ENCODE assay signal across 9 cellular contexts in genomic region chr11:120563698-120564572, GRCh38. TPM values are rescaled to one million over a fixed set of nuclear protein-coding genes. Genes with fewer than 3 reads are reported as not detected.
A peak's percentile ranks its signal among the peaks of the same experiment; 100 is the strongest.
DNase-seq lines count a peak whose midpoint lies in the region; ATAC-seq, FAIRE-seq and TF ChIP-seq lines count a peak whose summit lies in the region.
"Had no signal": no experiment of that assay in that cellular context is flagged by ENCODE, and none has a peak within 500 bp of the region (broad histone marks: within the 10 kb centered on the region; RNA-seq: fewer than 3 reads in every experiment).

No MANE protein-coding gene starts in this region.

- ATAC-seq in RWPE2 (ENCODE audit: low read depth), result no peak
- peak in 2 of 4 donors; percentile 9 to 41 for ATAC-seq in psoas muscle
- no peak for ATAC-seq in HepG2
- no peak for ATAC-seq in activated T-cell treated with anti-CD3 and anti-CD28 coated beads, Interleukin-2, amount 50 U/mL, for 4 hours

- H3K4me2 ChIP-seq in HepG2 (ENCODE audit: low read depth, low read length), result no peak overlapping the region

- intact Hi-C loops in psoas muscle (cut with DNase I) (no loop called here), HepG2 (cut with micrococcal nuclease; ENCODE audit: unreplicated experiment) (no loop called here)

- POLR2A ChIA-PET in HepG2 (lab: Yijun Ruan, JAX), result no interaction called here

- H3K79me2 ChIP-seq in HepG2 (ENCODE audit: insufficient read depth, low read length), result no peaks in the 10 kb centered on the region

- H3K27ac ChIP-seq in RWPE2 (ENCODE audit: poor library complexity, severe bottlenecking) (no peak overlapping the region), psoas muscle (no peak overlapping the region), HepG2 (ENCODE audit: extremely low read length, insufficient read depth, low read length) (no peak overlapping the region)

- no peaks in the 10 kb centered on the region for H3K9me3 Mint-ChIP-seq in activated T-cell treated with anti-CD3 and anti-CD28 coated beads, Interleukin-2, amount 50 U/mL, for 4 hours

- H3K4me1 ChIP-seq in RWPE2 (ENCODE audit: insufficient read depth, poor library complexity, severe bottlenecking), result peaks cover 18% of the 10 kb centered on the region
- H3K4me1 ChIP-seq in psoas muscle, result peaks cover 14% of the 10 kb centered on the region
- H3K4me1 ChIP-seq in HepG2 (ENCODE audit: insufficient read depth, low read length), result no peaks in the 10 kb centered on the region

- CTCF ChIA-PET in HepG2 (lab: Yijun Ruan, JAX; ENCODE audit: low intra/inter-chr PET ratio, low total read pairs), result no interaction called here

- H2AFZ ChIP-seq in HepG2 (ENCODE audit: low read length), result no peak overlapping the region

- no peak overlapping the region for H3K9ac ChIP-seq in HepG2 (ENCODE audit: insufficient read depth, low read depth, low read length)

- no peak overlapping the region for H3K4me3 Mint-ChIP-seq in activated T-cell treated with anti-CD3 and anti-CD28 coated beads, Interleukin-2, amount 50 U/mL, for 4 hours

- no peak for TF ChIP-seq CTCF in GM12875 (IDR thresholded peaks at IDR 0.05; ENCODE audit: borderline replicate concordance, insufficient read depth, low read depth, low read length)
- no peak for TF ChIP-seq CTCF in RWPE2 (IDR thresholded peaks at IDR 0.05; ENCODE audit: poor library complexity, severe bottlenecking)
- TF ChIP-seq CTCF in psoas muscle (IDR thresholded peaks at IDR 0.05), result no peak
- no peak for TF ChIP-seq CTCF in HepG2 (CRISPR knock-in tag; IDR thresholded peaks at IDR 0.05)

- H3K36me3 ChIP-seq in RWPE2 (ENCODE audit: low read depth) (no peaks in the 10 kb centered on the region), psoas muscle (ENCODE audit: insufficient read depth in 1 of 2, low read depth in 1 of 2) (no peaks in the 10 kb centered on the region), HepG2 (replicated peaks in 1 of 2; ENCODE audit: control insufficient read depth in 1 of 2, insufficient read depth in 2 of 2, low read length in 2 of 2) (no peaks in the 10 kb centered on the region)

- no peak for TF ChIP-seq RAD21 in HepG2 (CRISPR knock-in tag; IDR thresholded peaks at IDR 0.05)

- H3K27me3 Mint-ChIP-seq in activated T-cell treated with anti-CD3 and anti-CD28 coated beads, Interleukin-2, amount 50 U/mL, for 4 hours (ENCODE audit: low read depth), result peaks cover 58% of the 10 kb centered on the region

- peaks cover 8% of the 10 kb centered on the region for H3K4me1 Mint-ChIP-seq in activated T-cell treated with anti-CD3 and anti-CD28 coated beads, Interleukin-2, amount 50 U/mL, for 4 hours (ENCODE audit: low read depth)

- no peak for DNase-seq in RWPE2 (ENCODE audit: low spot score)
- DNase-seq in hippocampal formation (lab: John Stamatoyannopoulos, UW), result peak; percentile 83 to 87
- DNase-seq in psoas muscle, result peak in 1 of 2 donors; percentile 43
- DNase-seq in HepG2 (ENCODE audit: low spot score), result no peak
- DNase-seq in activated gamma-delta T cell (lab: John Stamatoyannopoulos, UW), result no peak
- DNase-seq in kidney tubule cell (ENCODE audit: low spot score), result no peak
- DNase-seq in activated T-cell treated with anti-CD3 and anti-CD28 coated beads, Interleukin-2, amount 50 U/mL, for 4 hours, result no peak
- DNase-seq: T-helper 9 cell had no signal

- BruUV-seq in HepG2 (replicated peaks; lab: Mats Ljungman, UMichigan), result no TSS peak

- no peaks in the 10 kb centered on the region for H4K20me1 ChIP-seq in HepG2 (ENCODE audit: insufficient read depth, low read length)

- H3K36me3 Mint-ChIP-seq in activated T-cell treated with anti-CD3 and anti-CD28 coated beads, Interleukin-2, amount 50 U/mL, for 4 hours (ENCODE audit: insufficient read depth), result no peaks in the 10 kb centered on the region

- TF ChIP-seq EP300 in HepG2 (IDR thresholded peaks at IDR 0.05; ENCODE audit: low read depth in 2 of 2, low read length in 2 of 2) (no peak), HepG2 (CRISPR knock-in tag; IDR thresholded peaks at IDR 0.05; ENCODE audit: borderline replicate concordance) (no peak)

- in situ Hi-C loops in HepG2 (cut with HindIII; ENCODE audit: extremely low pct_ligation_motif_present, low pct_unique_long_range_greater_than_20kb), result no loop called here

- 27 to 34% (median 34%) methylated on average over 38 to 53 of the region's 53 CpGs for WGBS in psoas muscle, 3 donors
- 70% methylated on average over 24 of the region's 53 CpGs for WGBS in HepG2 (ENCODE audit: low lambda C conversion rate)

- no peak for TF ChIP-seq POLR2A in HepG2 (IDR thresholded peaks at IDR 0.05; ENCODE audit: insufficient read depth in 1 of 2, low read depth in 2 of 2, low read length in 2 of 2)

- no peak for FAIRE-seq in HepG2 (lab: Jason Lieb, UNC)

- H3K9me3 ChIP-seq in RWPE2 (ENCODE audit: severe bottlenecking), result no peaks in the 10 kb centered on the region
- no peaks in the 10 kb centered on the region for H3K9me3 ChIP-seq in psoas muscle
- no peaks in the 10 kb centered on the region for H3K9me3 ChIP-seq in HepG2 (ENCODE audit: low read length)

- H3K27me3 ChIP-seq in RWPE2 (ENCODE audit: insufficient read depth, poor library complexity, severe bottlenecking) (peaks cover 4% of the 10 kb centered on the region), psoas muscle (ENCODE audit: insufficient read depth in 3 of 3, low read length in 2 of 3) (peaks cover 0 to 27% (median 4%) of the 10 kb centered on the region in 3 donors), HepG2 (ENCODE audit: control insufficient read depth in 1 of 2, insufficient read depth in 2 of 2, low read length in 2 of 2) (peaks cover 6 to 30% of the 10 kb centered on the region in 2 experiments; a peak in 4 of 5 replicates)

- peak overlapping the region; percentile 37 for H3K4me3 ChIP-seq in GM12875 (ENCODE audit: low read depth, low read length)
- peak overlapping the region; percentile 9 for H3K4me3 ChIP-seq in RWPE2 (ENCODE audit: severe bottlenecking)
- peak overlapping the region; percentile 56 for H3K4me3 ChIP-seq in psoas muscle
- no peak overlapping the region for H3K4me3 ChIP-seq in HepG2 (replicated peaks in 1 of 3; ENCODE audit: insufficient read depth in 1 of 3, low read depth in 2 of 3, low read length in 3 of 3)

TF ChIP-seq in HepG2, 621 proteins besides CTCF, POLR2A, EP300 and RAD21:
- TF ChIP-seq SP5 (CRISPR knock-in tag; IDR thresholded peaks at IDR 0.05; ENCODE audit: borderline replicate concordance, low read depth), result no peak

RNA-seq across cellular contexts. Expression of gene GRIK4, which starts 52.4 kb away (rescaled TPM):
- under 1 TPM in 1 of 4 donors, not detected in 3; 0.11 TPM for total RNA-seq in psoas muscle
- under 1 TPM in 2 of 3 donors, not detected in 1; 0.04 TPM for polyA plus RNA-seq in psoas muscle
- total RNA-seq in HepG2 (2016; rRNA removed; fragmentation: Illumina TruSeq; extraction: Trizol), result 0.04 TPM in 1 of 2 replicates, not detected in the other
- total RNA-seq in HepG2 (2016; cell fraction: cytosol; rRNA removed; fragmentation: Illumina TruSeq; extraction: Trizol; ENCODE audit: low read depth), result not detected in 2 replicates
- total RNA-seq in HepG2 (2016; cell fraction: insoluble cytoplasmic fraction; rRNA removed; fragmentation: Illumina TruSeq; extraction: Trizol), result not detected in 2 replicates
- 0.19 and 0.24 TPM in 2 replicates for total RNA-seq in HepG2 (2016; cell fraction: membrane; rRNA removed; fragmentation: Illumina TruSeq; extraction: Trizol)
- total RNA-seq in HepG2 (2016; cell fraction: nucleus; rRNA removed; fragmentation: Illumina TruSeq; extraction: Trizol), result 0.12 TPM in 1 of 2 replicates, not detected in the other
- polyA plus RNA-seq in HepG2 (2011; rRNA removed), result 0.01 and 0.07 TPM in 2 replicates
- 0.03 TPM in 1 of 2 replicates, not detected in the other for polyA plus RNA-seq in HepG2 (2011; cell fraction: cytosol; rRNA removed)
- 0.09 TPM in 1 of 2 replicates, not detected in the other for polyA plus RNA-seq in HepG2 (2011; cell fraction: nucleus; rRNA removed)
- 0.04 and 0.05 TPM in 2 replicates for polyA plus RNA-seq in HepG2 (2012)
- polyA plus RNA-seq in HepG2 (2016; cell fraction: cytosol; fragmentation: Illumina TruSeq; extraction: Trizol; ENCODE audit: low read depth), result 0.02 TPM in 1 of 2 replicates, not detected in the other
- not detected in 2 replicates for polyA plus RNA-seq in HepG2 (2016; cell fraction: insoluble cytoplasmic fraction; fragmentation: Illumina TruSeq; extraction: Trizol; ENCODE audit: low read depth)
- polyA plus RNA-seq in HepG2 (2016; cell fraction: membrane; fragmentation: Illumina TruSeq; extraction: Trizol; ENCODE audit: low read depth), result 0.10 TPM in 1 of 2 replicates, not detected in the other
- not detected in 2 replicates for polyA plus RNA-seq in HepG2 (2016; cell fraction: nucleus; fragmentation: Illumina TruSeq; extraction: Trizol; ENCODE audit: insufficient read depth, low read depth)
- polyA minus RNA-seq in HepG2 (2011; rRNA and poly(A)+ RNA removed; ENCODE audit: low replicate concordance), result 0.64 TPM in 1 of 2 replicates, not detected in the other
- not detected in 2 replicates for polyA minus RNA-seq in HepG2 (2011; cell fraction: cytosol; rRNA and poly(A)+ RNA removed)
- not detected in 2 replicates for polyA minus RNA-seq in HepG2 (2011; cell fraction: nucleus; rRNA and poly(A)+ RNA removed)
- total RNA-seq in activated T-cell treated with anti-CD3 and anti-CD28 coated beads, Interleukin-2, amount 50 U/mL, for 4 hours, result under 1 TPM; 0.05 to 0.30 (median 0.11) TPM

Comparison
In these comparisons a context has a peak if more than half of its experiments do, and no peak if none do; other contexts are left out.
1. H3K4me3 ChIP-seq: peak in GM12875 (single experiment), RWPE2 (single experiment) and psoas muscle (single experiment); none in HepG2 (0 of 3).
2. DNase-seq: peak in hippocampal formation (2 of 2); none in RWPE2 (single experiment), HepG2 (single experiment), activated gamma-delta T cell (single experiment), kidney tubule cell (single experiment) and activated T-cell treated with anti-CD3 and anti-CD28 coated beads, Interleukin-2, amount 50 U/mL, for 4 hours (single experiment).